Comparison of ENCODE assay signal across 25 cellular contexts in the genomic region with DNA sequence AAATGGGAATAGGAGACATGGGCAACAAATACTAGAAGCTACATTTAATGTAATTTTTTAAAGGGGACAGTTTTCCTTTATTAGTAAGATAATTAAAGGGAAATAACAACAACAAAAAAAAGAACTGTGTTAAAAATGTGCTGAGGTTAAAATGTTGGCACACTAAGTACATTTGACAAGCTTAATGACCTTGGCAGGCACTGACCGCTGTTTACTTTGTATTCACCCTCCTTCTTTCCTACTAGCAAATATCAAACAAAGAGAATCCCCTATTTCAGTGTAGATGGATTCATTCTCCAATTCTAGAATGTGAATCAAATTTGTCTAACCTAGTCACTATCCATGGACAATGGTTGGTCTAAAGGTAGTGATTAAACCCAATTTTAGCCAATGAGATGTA.
"Had no signal": no experiment of that assay in that cellular context is flagged by ENCODE, and none has a peak within 500 bp of the region (broad histone marks: within the 10 kb centered on the region; RNA-seq: fewer than 3 reads in every experiment).

No MANE protein-coding gene starts in this region.

- H3K27ac Mint-ChIP-seq: activated CD4-positive, alpha-beta T cell treated with anti-CD3 and anti-CD28 coated beads, Interleukin-2, amount 10 ng/mL, durations not matched to agents 24 days and 14 days; activated CD8-positive, alpha-beta memory T cell treated with anti-CD3 and anti-CD28 coated beads, Interleukin-2, amount 10 ng/mL, durations not matched to agents 7 days and 5 days; activated CD8-positive, alpha-beta T cell treated with anti-CD3 and anti-CD28 coated beads for 36 hours; activated naive CD8-positive, alpha-beta T cell treated with anti-CD3 and anti-CD28 coated beads, Interleukin-2, amount 50 U/mL, for 24 hours; dendritic cell treated with granulocyte-macrophage colony-stimulating factor and Interleukin-4, amounts not matched to agents 40 ng/mL and 50 ng/mL, for 4 days; mesothelial cell of epicardium; naive thymus-derived CD8-positive, alpha-beta T cell; neural progenitor cell; T-helper 2 cell treated with Interferon-gamma antibody and Interleukin-4, amounts not matched to agents 5 μg/mL and 100 μg/mL, for 36 hours had no signal

- H3K27ac ChIP-seq: foreskin keratinocyte, left lung, neural progenitor cell, prostate gland, spleen, thyroid gland, upper lobe of right lung, VCaP had no signal

- H3K9me3 Mint-ChIP-seq: activated CD4-positive, alpha-beta T cell treated with anti-CD3 and anti-CD28 coated beads, Interleukin-2, amount 10 ng/mL, durations not matched to agents 24 days and 14 days; activated naive CD8-positive, alpha-beta T cell treated with anti-CD3 and anti-CD28 coated beads, Interleukin-2, amount 50 U/mL, for 24 hours; naive thymus-derived CD8-positive, alpha-beta T cell; T-helper 2 cell treated with Interferon-gamma antibody and Interleukin-4, amounts not matched to agents 5 μg/mL and 100 μg/mL, for 36 hours had no signal

- H3K4me1 Mint-ChIP-seq: activated naive CD8-positive, alpha-beta T cell treated with anti-CD3 and anti-CD28 coated beads, Interleukin-2, amount 50 U/mL, for 24 hours; mesothelial cell of epicardium; naive thymus-derived CD8-positive, alpha-beta T cell had no signal

- H3K9ac ChIP-seq: neural progenitor cell had no signal

- ATAC-seq: activated CD4-positive, CD25-positive, alpha-beta regulatory T cell treated with anti-CD3 and anti-CD28 coated beads, Interleukin-2, amount 50 U/mL, for 24 hours; activated CD8-positive, alpha-beta memory T cell treated with anti-CD3 and anti-CD28 coated beads, Interleukin-2, amount 10 ng/mL, durations not matched to agents 7 days and 5 days; activated CD8-positive, alpha-beta T cell treated with anti-CD3 and anti-CD28 coated beads for 36 hours; activated naive CD8-positive, alpha-beta T cell treated with anti-CD3 and anti-CD28 coated beads, Interleukin-2, amount 50 U/mL, for 24 hours; foreskin keratinocyte; left lung; naive thymus-derived CD8-positive, alpha-beta T cell; upper lobe of right lung had no signal

- H3K4me2 ChIP-seq: neural progenitor cell had no signal

- DNase-seq: activated CD4-positive, alpha-beta T cell treated with anti-CD3 and anti-CD28 coated beads, Interleukin-2, amount 10 ng/mL, durations not matched to agents 24 days and 14 days; activated CD8-positive, alpha-beta memory T cell treated with anti-CD3 and anti-CD28 coated beads, Interleukin-2, amount 10 ng/mL, durations not matched to agents 7 days and 5 days; activated CD8-positive, alpha-beta T cell treated with anti-CD3 and anti-CD28 coated beads for 36 hours; activated effector memory CD4-positive, alpha-beta T cell treated with anti-CD3 and anti-CD28 coated beads, Interleukin-2, amount 50 U/mL, for 16 hours; activated naive CD4-positive, alpha-beta T cell treated with anti-CD3 and anti-CD28 coated beads, Interleukin-2, amount 50 U/mL, for 16 hours; activated naive CD8-positive, alpha-beta T cell treated with anti-CD3 and anti-CD28 coated beads, Interleukin-2, amount 50 U/mL, for 24 hours; activated T-cell treated with anti-CD3 and anti-CD28 coated beads for 4 hours; effector CD8-positive, alpha-beta T cell; left lung; mammary epithelial cell; naive thymus-derived CD8-positive, alpha-beta T cell; spleen; stimulated activated CD4-positive, alpha-beta T cell treated with anti-CD3 and anti-CD28 coated beads, Interleukin-4, amount 100 ng/mL, for 1 hour; stimulated activated naive CD4-positive, alpha-beta T cell treated with Interleukin-2 at 50 U/mL for 16 hours; thyroid gland; upper lobe of right lung had no signal

- H3K36me3 Mint-ChIP-seq: brain, mesothelial cell of epicardium, neural progenitor cell had no signal

- H3K27me3 Mint-ChIP-seq: brain; dendritic cell treated with granulocyte-macrophage colony-stimulating factor and Interleukin-4, amounts not matched to agents 40 ng/mL and 50 ng/mL, for 4 days had no signal

- H3K9me3 ChIP-seq: left lung, prostate gland, thyroid gland, upper lobe of right lung had no signal

- H3K4me1 ChIP-seq: foreskin keratinocyte, left lung, neural progenitor cell, prostate gland, spleen, thyroid gland, upper lobe of right lung had no signal

- H3K36me3 ChIP-seq: left lung, neural progenitor cell, prostate gland, spleen, thyroid gland, upper lobe of right lung had no signal

- H3K27me3 ChIP-seq: foreskin keratinocyte, left lung, neural progenitor cell, spleen, thyroid gland, upper lobe of right lung had no signal

- H2AFZ ChIP-seq: neural progenitor cell had no signal

- H3K4me3 ChIP-seq: left lung, neural progenitor cell, prostate gland, spleen, thyroid gland, upper lobe of right lung had no signal

- H3K4me3 Mint-ChIP-seq: activated CD4-positive, alpha-beta T cell treated with anti-CD3 and anti-CD28 coated beads, Interleukin-2, amount 10 ng/mL, durations not matched to agents 24 days and 14 days; activated CD8-positive, alpha-beta memory T cell treated with anti-CD3 and anti-CD28 coated beads, Interleukin-2, amount 10 ng/mL, durations not matched to agents 7 days and 5 days; activated CD8-positive, alpha-beta T cell treated with anti-CD3 and anti-CD28 coated beads for 36 hours; activated naive CD8-positive, alpha-beta T cell treated with anti-CD3 and anti-CD28 coated beads, Interleukin-2, amount 50 U/mL, for 24 hours; brain; dendritic cell treated with granulocyte-macrophage colony-stimulating factor and Interleukin-4, amounts not matched to agents 40 ng/mL and 50 ng/mL, for 4 days; mesothelial cell of epicardium; naive thymus-derived CD8-positive, alpha-beta T cell; neural progenitor cell; T-helper 2 cell treated with Interferon-gamma antibody and Interleukin-4, amounts not matched to agents 5 μg/mL and 100 μg/mL, for 36 hours had no signal
